Comparison of ENCODE assay signal across 25 cellular contexts in the genomic region with DNA sequence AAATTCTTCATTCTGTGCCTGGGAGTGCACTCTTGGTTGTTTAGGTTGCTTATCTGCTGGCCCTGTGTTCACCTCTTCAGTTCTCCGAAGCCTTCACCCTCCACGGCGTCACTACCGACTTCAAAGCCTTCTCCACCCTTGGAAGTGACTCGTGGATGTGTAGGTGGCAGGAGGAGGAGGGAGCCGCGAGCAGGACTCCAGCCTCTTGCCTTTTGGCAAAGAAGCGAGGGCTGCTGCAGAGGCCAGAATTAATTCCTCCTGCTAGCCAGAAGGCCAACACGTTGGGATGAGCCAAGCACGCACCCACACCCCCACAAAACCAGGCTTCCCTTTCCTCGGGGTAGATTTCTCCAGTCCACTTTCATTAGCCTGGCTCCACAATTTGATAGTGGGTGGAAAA.
DNase-seq lines count a peak whose midpoint lies in the region; ATAC-seq, FAIRE-seq and TF ChIP-seq lines count a peak whose summit lies in the region.
"Had no signal": no experiment of that assay in that cellular context is flagged by ENCODE, and none has a peak within 500 bp of the region (broad histone marks: within the 10 kb centered on the region; RNA-seq: fewer than 3 reads in every experiment).

No MANE protein-coding gene starts in this region.

- TF ChIP-seq POLR2A in breast epithelium (IDR thresholded peaks at IDR 0.05) (no peak), HCT116 (IDR thresholded peaks at IDR 0.05; ENCODE audit: borderline replicate concordance, extremely low read depth, insufficient read depth, insufficient read length) (no peak)

- no peak overlapping the region for H2AFZ ChIP-seq in HCT116 (ENCODE audit: low read depth, low read length, poor library complexity, severe bottlenecking)

- H3K27ac ChIP-seq in breast epithelium (peak overlapping the region; percentile 29 to 70), HCT116 (ENCODE audit: low read depth, low read length) (no peak overlapping the region), subcutaneous abdominal adipose tissue (ENCODE audit: low read depth, low read length) (peak overlapping the region; percentile 20), small intestine (ENCODE audit: low read depth in 1 of 2, low read length in 1 of 2) (no peak overlapping the region)
- H3K27ac ChIP-seq: 22Rv1, transverse colon had no signal

- peaks cover 12% of the 10 kb centered on the region for H3K27me3 Mint-ChIP-seq in MCF 10A (ENCODE audit: insufficient read depth, unreplicated experiment)

- H3K79me2 ChIP-seq in HCT116 (ENCODE audit: insufficient read depth, low read length), result no peaks in the 10 kb centered on the region

- WGBS in small intestine, 3 donors, result 40 to 43% (median 43%) methylated on average over 11 of the region's 11 CpGs

- intact Hi-C loops in breast epithelium (cut with DNase I; ENCODE audit: low total_unique reads), result no loop called here
- intact Hi-C loops in MCF 10A (cut with micrococcal nuclease), result no loop called here
- intact Hi-C loops in HCT116 (cut with micrococcal nuclease), result no loop called here

- no peaks in the 10 kb centered on the region for H3K9me2 ChIP-seq in HCT116 (ENCODE audit: insufficient read depth)

- H3K4me1 Mint-ChIP-seq in MCF 10A (ENCODE audit: insufficient read depth, unreplicated experiment), result no peaks in the 10 kb centered on the region

- peak in 1 of 2 donors; percentile 20 for DNase-seq in breast epithelium (ENCODE audit: low spot score in 2 of 2)
- no peak for DNase-seq in MCF 10A (ENCODE audit: unreplicated experiment)
- no peak for DNase-seq in HCT116 (ENCODE audit: low read depth, low spot score)
- DNase-seq in fibroblast of pulmonary artery (ENCODE audit: low read depth), result peak; percentile 14
- DNase-seq in NCI-H2196 treated with DMSO at 0.1 percent for 48 hours (lab: John Stamatoyannopoulos, UW; ENCODE audit: unreplicated experiment), result no peak
- DNase-seq in small intestine, result no peak
- DNase-seq in NCI-H2107 (lab: John Stamatoyannopoulos, UW), result no peak
- DNase-seq: activated CD4-positive, CD25-positive, alpha-beta regulatory T cell treated with anti-CD3 and anti-CD28 coated beads, Interleukin-2, amount 50 U/mL, for 72 hours; activated CD8-positive, alpha-beta memory T cell treated with anti-CD3 and anti-CD28 coated beads for 24 hours; activated naive CD4-positive, alpha-beta T cell treated with Interleukin-2 at 50 U/mL for 16 hours; activated T-cell treated with anti-CD3 and anti-CD28 coated beads, Interleukin-2, amount 50 U/mL, for 4 hours; H7; KG1; NCI-H1930; NCI-H345; NCI-H82; SHP77 treated with DMSO at 0.1 percent for 48 hours; stimulated activated CD4-positive, alpha-beta T cell treated with anti-CD3 and anti-CD28 coated beads, Interleukin-4, amount 100 ng/mL, for 24 hours; stimulated activated naive CD8-positive, alpha-beta T cell treated with anti-CD3 and anti-CD28 coated beads, Interleukin-15, Interleukin-2, amounts not matched to agents 100 U/mL and 50 U/mL, for 24 hours; SW 1271; transverse colon had no signal

- H3K27ac Mint-ChIP-seq in MCF 10A (ENCODE audit: low read depth, unreplicated experiment), result no peak overlapping the region

- no peak overlapping the region for H3K9ac ChIP-seq in HCT116 (ENCODE audit: low read length)
- H3K9ac ChIP-seq in subcutaneous abdominal adipose tissue (ENCODE audit: low read length in 5 of 5), result no peak overlapping the region

- POLR2A ChIA-PET in MCF 10A (lab: Yijun Ruan, JAX), result no interaction called here
- POLR2A ChIA-PET in HCT116 (lab: Charles Lee), result no interaction called here

- no peaks in the 10 kb centered on the region for H3K4me1 ChIP-seq in breast epithelium
- peaks cover 4 to 19% of the 10 kb centered on the region in 2 experiments; a peak in 3 of 4 replicates for H3K4me1 ChIP-seq in HCT116 (ENCODE audit: control insufficient read depth in 1 of 2, insufficient read depth in 2 of 2, low read length in 2 of 2)
- peaks cover 0 to 3% (median 0%) of the 10 kb centered on the region in 5 donors for H3K4me1 ChIP-seq in subcutaneous abdominal adipose tissue (ENCODE audit: control insufficient read depth in 5 of 5, insufficient read depth in 5 of 5, low read length in 5 of 5)
- no peaks in the 10 kb centered on the region for H3K4me1 ChIP-seq in small intestine (ENCODE audit: control insufficient read depth in 2 of 2, insufficient read depth in 1 of 2, low read depth in 1 of 2, low read length in 1 of 2)
- H3K4me1 ChIP-seq: transverse colon had no signal

- H3K9me3 ChIP-seq in breast epithelium (no peaks in the 10 kb centered on the region), HCT116 (ENCODE audit: control insufficient read depth in 1 of 2, insufficient read depth in 1 of 2, low read depth in 1 of 2, low read length in 2 of 2) (no peaks in the 10 kb centered on the region), subcutaneous abdominal adipose tissue (ENCODE audit: control insufficient read depth in 5 of 5, low read length in 5 of 5) (peaks cover 0 to 4% (median 0%) of the 10 kb centered on the region in 5 donors), small intestine (ENCODE audit: control insufficient read depth, low read depth) (no peaks in the 10 kb centered on the region)
- H3K9me3 ChIP-seq: transverse colon had no signal

- 0 out of 2 replicates have a peak, but pooled peaks have one; percentile 27 for ATAC-seq in HCT116
- ATAC-seq: activated T-cell treated with anti-CD3 and anti-CD28 coated beads, Interleukin-2, amount 50 U/mL, for 4 hours; stimulated activated naive CD8-positive, alpha-beta T cell treated with anti-CD3 and anti-CD28 coated beads, Interleukin-15, Interleukin-2, amounts not matched to agents 100 U/mL and 50 U/mL, for 24 hours had no signal

- TF ChIP-seq CTCF in breast epithelium (IDR thresholded peaks at IDR 0.05), result no peak
- no peak for TF ChIP-seq CTCF in MCF 10A (IDR thresholded peaks at IDR 0.05; ENCODE audit: unreplicated experiment)
- TF ChIP-seq CTCF in HCT116 (IDR thresholded peaks at IDR 0.05 in 2 of 3, conservative IDR thresholded peaks at IDR 0.05 in 1 of 3; ENCODE audit: borderline replicate concordance in 1 of 3, insufficient read depth in 1 of 3, low read depth in 2 of 3, low read length in 2 of 3), result no peak
- no peak for TF ChIP-seq CTCF in fibroblast of pulmonary artery (IDR thresholded peaks at IDR 0.05; ENCODE audit: low read length, missing control alignments)

- H4K20me1 ChIP-seq in HCT116 (ENCODE audit: insufficient read depth), result no peaks in the 10 kb centered on the region

- peak overlapping the region; percentile 26; the same call in 1 of the 2 replicates for H3K4me2 ChIP-seq in HCT116 (ENCODE audit: low read length)

- H3K36me3 ChIP-seq in breast epithelium, result no peaks in the 10 kb centered on the region
- no peaks in the 10 kb centered on the region for H3K36me3 ChIP-seq in HCT116 (ENCODE audit: control insufficient read depth in 1 of 2, insufficient read depth in 2 of 2, low read length in 2 of 2)
- no peaks in the 10 kb centered on the region for H3K36me3 ChIP-seq in subcutaneous abdominal adipose tissue (ENCODE audit: control insufficient read depth in 5 of 5, insufficient read depth in 5 of 5, low read length in 5 of 5)
- H3K36me3 ChIP-seq in small intestine (ENCODE audit: control insufficient read depth in 2 of 2, insufficient read depth in 2 of 2, low read length in 2 of 2), result no peaks in the 10 kb centered on the region
- H3K36me3 ChIP-seq: transverse colon had no signal

- RAD21 ChIA-PET in HCT116 (lab: Charles Lee; ENCODE audit: low non-redundant PET in 1 of 2, low total read pairs in 2 of 2, uncharacterized antibody in 2 of 2, unreplicated experiment in 2 of 2), result no interaction called here

- no peak overlapping the region for H3K4me3 Mint-ChIP-seq in MCF 10A (ENCODE audit: unreplicated experiment)
- H3K4me3 Mint-ChIP-seq: activated T-cell treated with anti-CD3 and anti-CD28 coated beads, Interleukin-2, amount 50 U/mL, for 4 hours had no signal

- FAIRE-seq in small intestine (lab: Jason Lieb, UNC), result no peak
- FAIRE-seq: frontal cortex, keratinocyte had no signal

- CTCF ChIA-PET in MCF 10A (lab: Yijun Ruan, JAX) (no interaction called here), HCT116 (lab: Charles Lee) (no interaction called here)

- H3K27me3 ChIP-seq in breast epithelium (no peaks in the 10 kb centered on the region), HCT116 (ENCODE audit: insufficient read depth, low read length) (peaks cover 25% of the 10 kb centered on the region), subcutaneous abdominal adipose tissue (ENCODE audit: control insufficient read depth in 5 of 5, insufficient read depth in 4 of 5, low read length in 5 of 5) (peaks cover 0 to 4% (median 3%) of the 10 kb centered on the region in 5 donors), small intestine (ENCODE audit: control insufficient read depth in 2 of 2, insufficient read depth in 2 of 2, low read length in 2 of 2) (no peaks in the 10 kb centered on the region)
- H3K27me3 ChIP-seq: transverse colon had no signal

- TF ChIP-seq RAD21 in HCT116 (IDR thresholded peaks at IDR 0.05; ENCODE audit: low read depth), result no peak

- peaks cover 7% of the 10 kb centered on the region for H3K9me3 Mint-ChIP-seq in MCF 10A (ENCODE audit: unreplicated experiment)

- no peaks in the 10 kb centered on the region for H3K36me3 Mint-ChIP-seq in MCF 10A (ENCODE audit: insufficient read depth, unreplicated experiment)

- BruUV-seq in MCF 10A (replicated peaks; lab: Mats Ljungman, UMichigan) (no TSS peak), HCT116 (replicated peaks; lab: Mats Ljungman, UMichigan) (no TSS peak)

- H3K4me3 ChIP-seq in breast epithelium (no peak overlapping the region), HCT116 (replicated peaks in 1 of 2; ENCODE audit: low read depth in 1 of 2, low read length in 2 of 2) (no peak overlapping the region), fibroblast of pulmonary artery (replicated peaks; ENCODE audit: low read depth, low read length) (no peak overlapping the region), subcutaneous abdominal adipose tissue (ENCODE audit: low read depth in 1 of 5, low read length in 5 of 5) (no peak overlapping the region), small intestine (ENCODE audit: low read depth in 1 of 2, low read length in 2 of 2) (no peak overlapping the region)
- H3K4me3 ChIP-seq: transverse colon had no signal

TF ChIP-seq in HCT116, 20 proteins besides CTCF, POLR2A, EP300 and RAD21 (continues in another document):
- no peak for TF ChIP-seq EZH2phosphoT487 (IDR thresholded peaks at IDR 0.05; ENCODE audit: borderline replicate concordance)
- TF ChIP-seq POLR2AphosphoS5 (IDR thresholded peaks at IDR 0.05; ENCODE audit: low read depth, low read length), result no peak
- TF ChIP-seq YY1 (IDR thresholded peaks at IDR 0.05; ENCODE audit: extremely low read depth, insufficient replicate concordance, low read depth, low read length), result no peak
- no peak for TF ChIP-seq EZH2 (IDR thresholded peaks at IDR 0.05)
- TF ChIP-seq SIN3A (IDR thresholded peaks at IDR 0.05; ENCODE audit: low read depth), result no peak

Comparison
In these comparisons a context has a peak if more than half of its experiments do, and no peak if none do; other contexts are left out.
1. H3K27ac ChIP-seq: peak in breast epithelium (2 of 2) and subcutaneous abdominal adipose tissue (single experiment); none in HCT116 (single experiment) and small intestine (0 of 2).